Comparison of ENCODE assay signal across 24 cellular contexts in the genomic region with DNA sequence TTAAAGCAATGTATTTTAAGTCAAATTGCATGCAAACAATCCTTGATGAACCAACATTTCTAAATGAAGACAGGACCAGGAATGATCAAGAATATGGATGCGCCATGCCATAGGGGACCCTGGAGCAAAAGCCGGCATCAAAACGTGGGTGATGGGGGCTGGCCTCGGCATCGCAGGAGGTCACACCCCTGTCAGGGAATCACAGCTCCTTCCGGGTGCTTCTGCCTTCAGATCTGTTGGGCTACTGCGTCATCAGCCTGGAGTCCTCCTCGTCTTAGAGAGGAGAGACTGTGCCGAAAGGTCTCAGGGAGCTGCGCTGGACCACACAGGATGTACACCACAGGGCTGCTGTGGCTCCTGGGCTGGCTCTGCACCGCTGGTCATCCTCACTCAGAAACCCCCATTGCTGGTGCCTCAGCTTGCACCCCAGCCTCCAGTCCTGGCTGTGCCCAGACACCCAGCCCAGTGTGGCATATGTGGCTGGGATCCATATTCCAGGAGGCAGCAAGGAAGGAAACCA.
DNase-seq lines count a peak whose midpoint lies in the region; ATAC-seq and TF ChIP-seq lines count a peak whose summit lies in the region.
"Had no signal": no experiment of that assay in that cellular context is flagged by ENCODE, and none has a peak within 500 bp of the region (broad histone marks: within the 10 kb centered on the region; RNA-seq: fewer than 3 reads in every experiment).

No MANE protein-coding gene starts in this region.

- in situ Hi-C loops in GM13976 (cut with MboI; ENCODE audit: low sequenced_read_pairs, unreplicated experiment), result no loop called here

- H3K4me1 ChIP-seq in lower lobe of right lung (no peaks in the 10 kb centered on the region), aorta (ENCODE audit: control insufficient read depth in 1 of 2, insufficient read depth in 2 of 2, low read length in 2 of 2) (no peaks in the 10 kb centered on the region)
- H3K4me1 ChIP-seq: A549 had no signal

- no peak overlapping the region for H3K4me3 Mint-ChIP-seq in activated T-cell treated with anti-CD3 and anti-CD28 coated beads, Interleukin-2, amount 50 U/mL, for 4 hours
- H3K4me3 Mint-ChIP-seq: CD4-positive, alpha-beta T cell; GM23338 had no signal

- peaks cover 3% of the 10 kb centered on the region for H3K27me3 Mint-ChIP-seq in activated T-cell treated with anti-CD3 and anti-CD28 coated beads, Interleukin-2, amount 50 U/mL, for 4 hours (ENCODE audit: low read depth)

- no peaks in the 10 kb centered on the region for H3K9me3 Mint-ChIP-seq in activated T-cell treated with anti-CD3 and anti-CD28 coated beads, Interleukin-2, amount 50 U/mL, for 4 hours
- H3K9me3 Mint-ChIP-seq: CD4-positive, alpha-beta T cell had no signal

- H3K27ac ChIP-seq in lower lobe of right lung (no peak overlapping the region), aorta (ENCODE audit: low read depth in 1 of 2, low read length in 2 of 2) (no peak overlapping the region)
- H3K27ac ChIP-seq: A549; BLaER1 treated with 17β-estradiol and CSF1 and Interleukin-3, amounts not matched to agents 10 nM and 100 nM had no signal

- DNase-seq in activated T-cell treated with anti-CD3 and anti-CD28 coated beads, Interleukin-2, amount 50 U/mL, for 1 hour, result peak; percentile 4
- DNase-seq in activated T-cell treated with anti-CD3 and anti-CD28 coated beads, Interleukin-2, amount 50 U/mL, for 4 hours, result no peak
- DNase-seq in GM13976 (ENCODE audit: low spot score) (peak; percentile 11), lower lobe of right lung (peak; percentile 25), aorta (peak; percentile 31 to 68)
- DNase-seq: AML-193; CD4-positive, alpha-beta T cell; EL; GDM1; HCEC 1CT; KBM-7; MV-4-11; NCI-H1105; NCI-H146; NCI-H1930; NCI-H526 treated with DMSO at 0.1 percent for 48 hours; SHP77 treated with DMSO at 0.1 percent for 48 hours; SW 1271 had no signal

- ATAC-seq in activated T-cell treated with anti-CD3 and anti-CD28 coated beads, Interleukin-2, amount 50 U/mL, for 4 hours, result no peak
- no peak for ATAC-seq in lower lobe of right lung
- no peak for ATAC-seq in aorta (ENCODE audit: low FRiP score)
- ATAC-seq in GM19324 (IDR thresholded peaks at IDR 0.05; ENCODE audit: low FRiP score, unreplicated experiment), result no peak
- ATAC-seq in HG02870 (IDR thresholded peaks at IDR 0.05; ENCODE audit: unreplicated experiment), result no peak
- ATAC-seq: A549, GM23338, Panc1 had no signal

- H3K4me1 Mint-ChIP-seq in activated T-cell treated with anti-CD3 and anti-CD28 coated beads, Interleukin-2, amount 50 U/mL, for 4 hours (ENCODE audit: low read depth), result no peaks in the 10 kb centered on the region

- 84 to 86% methylated on average over 11 of the region's 11 CpGs for WGBS in aorta, 2 donors

- TF ChIP-seq CTCF in GM13976 (IDR thresholded peaks at IDR 0.05; ENCODE audit: borderline replicate concordance, control extremely low read depth, extremely low read depth, insufficient read depth, missing control alignments), result no peak
- TF ChIP-seq CTCF in lower lobe of right lung (IDR thresholded peaks at IDR 0.05), result no peak

- intact Hi-C loops in lower lobe of right lung (cut with DNase I) (no loop called here), aorta (cut with DNase I) (no loop called here)

- H3K4me3 ChIP-seq in lower lobe of right lung (no peak overlapping the region), aorta (ENCODE audit: low read length in 2 of 2) (no peak overlapping the region)
- H3K4me3 ChIP-seq: A549; BLaER1 treated with 17β-estradiol and CSF1 and Interleukin-3, amounts not matched to agents 10 nM and 100 nM; GM23338 had no signal

- H3K36me3 ChIP-seq in lower lobe of right lung, result no peaks in the 10 kb centered on the region
- no peaks in the 10 kb centered on the region for H3K36me3 ChIP-seq in aorta (ENCODE audit: control insufficient read depth in 1 of 2, insufficient read depth in 2 of 2, low read length in 1 of 2)
- H3K36me3 ChIP-seq: BLaER1 treated with 17β-estradiol and CSF1 and Interleukin-3, amounts not matched to agents 10 nM and 100 nM had no signal

- no peaks in the 10 kb centered on the region for H3K9me3 ChIP-seq in lower lobe of right lung
- peaks cover 10% of the 10 kb centered on the region for H3K9me3 ChIP-seq in aorta (ENCODE audit: control insufficient read depth, low read length)
- H3K9me3 ChIP-seq: BLaER1 treated with 17β-estradiol and CSF1 and Interleukin-3, amounts not matched to agents 10 nM and 100 nM had no signal

- H3K36me3 Mint-ChIP-seq in activated T-cell treated with anti-CD3 and anti-CD28 coated beads, Interleukin-2, amount 50 U/mL, for 4 hours (ENCODE audit: insufficient read depth), result no peaks in the 10 kb centered on the region

- H3K27me3 ChIP-seq in lower lobe of right lung (ENCODE audit: low read depth) (peaks cover 6% of the 10 kb centered on the region), aorta (ENCODE audit: control insufficient read depth in 1 of 2, insufficient read depth in 2 of 2, low read length in 1 of 2) (no peaks in the 10 kb centered on the region)
- H3K27me3 ChIP-seq: BLaER1 treated with 17β-estradiol and CSF1 and Interleukin-3, amounts not matched to agents 10 nM and 100 nM had no signal
